In the genomic region with DNA sequence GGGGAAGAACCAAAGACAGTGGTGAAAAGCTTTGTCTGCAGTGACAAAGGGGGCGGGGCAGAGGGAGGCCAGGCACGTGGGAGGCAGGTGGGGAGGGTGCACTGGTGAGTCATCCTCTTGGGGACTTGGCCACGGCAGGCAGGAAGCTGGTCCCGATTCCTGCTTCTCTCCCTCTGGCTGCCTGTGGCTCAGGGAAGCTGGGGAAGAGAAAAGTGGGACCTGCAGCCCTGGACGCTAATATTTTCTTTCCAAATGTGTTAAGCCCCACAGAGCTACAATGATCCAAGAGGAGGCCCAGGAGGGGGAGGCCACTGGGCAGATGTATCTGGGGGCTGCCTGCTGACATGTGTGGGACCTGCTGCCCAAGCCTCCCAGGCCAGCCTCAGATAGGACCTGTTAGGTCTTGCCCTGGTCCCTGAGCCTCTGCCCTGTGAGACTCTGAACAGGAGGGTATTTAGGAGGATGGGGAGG, we compare ENCODE assay signal across 8 cellular contexts.
A peak's percentile ranks its signal among the peaks of the same experiment; 100 is the strongest.
DNase-seq lines count a peak whose midpoint lies in the region; ATAC-seq and TF ChIP-seq lines count a peak whose summit lies in the region.

No MANE protein-coding gene starts in this region.

- POLR2A ChIA-PET in PC-3 (lab: Charles Lee; ENCODE audit: unreplicated experiment) = interaction anchor here (0.6 to 0.7 kb wide), 3 partner anchors 54 to 236 kb away, joined by 3 to 7 read pairs (median 3); no protein-coding TSS in a partner anchor

- intact Hi-C loops in PC-3 (cut with micrococcal nuclease) = no loop called here

- no peaks in the 10 kb centered on the region for H3F3A ChIP-seq in PC-3 (ENCODE audit: low read length, unreplicated experiment)

- peaks cover 22% of the 10 kb centered on the region for H3K36me3 ChIP-seq in PC-3 (ENCODE audit: low read depth, low read length)

- H3K4me3 ChIP-seq in PC-3 (ENCODE audit: low read length) (no peak overlapping the region), epithelial cell of esophagus (ENCODE audit: low read length) (no peak overlapping the region)

- H3K27ac ChIP-seq in PC-3 (ENCODE audit: low read length) = peak overlapping the region; percentile 31

- peak overlapping the region; percentile 27 for H2AFZ ChIP-seq in PC-3 (ENCODE audit: low read length)

- peak; percentile 92 for ATAC-seq in PC-3
- no peak for ATAC-seq in HG02870 (IDR thresholded peaks at IDR 0.05; ENCODE audit: unreplicated experiment)
- no peak for ATAC-seq in GM18519 (IDR thresholded peaks at IDR 0.05; ENCODE audit: low FRiP score, unreplicated experiment)

- DNase-seq in GM04504 (ENCODE audit: low read depth) (peak; percentile 64), HK-2 (ENCODE audit: unreplicated experiment) (peak; percentile 88), PC-3 (peak; percentile 99), epithelial cell of esophagus (ENCODE audit: low read depth) (peak; percentile 67), occipital lobe (lab: John Stamatoyannopoulos, UW) (peak; percentile 64)
- no peak for DNase-seq in stimulated activated CD4-positive, alpha-beta T cell treated with anti-CD3 and anti-CD28 coated beads, Interleukin-1b, Interleukin-23, amount 100 ng/mL, for 48 hours

- H3K79me2 ChIP-seq in PC-3 (ENCODE audit: low read length) = no peaks in the 10 kb centered on the region

- no peaks in the 10 kb centered on the region for H3K9me3 ChIP-seq in PC-3 (ENCODE audit: low read length)

- peaks cover 33% of the 10 kb centered on the region for H3K4me1 ChIP-seq in PC-3 (ENCODE audit: insufficient read depth, low read length)

- CTCF ChIA-PET in PC-3 (lab: Charles Lee) = interaction anchor here (0.6 to 1.2 kb wide), 4 partner anchors 13 to 235 kb away, joined by 3 to 9 read pairs (median 4); no protein-coding TSS in a partner anchor

- peak overlapping the region; percentile 39 for H3K4me2 ChIP-seq in PC-3 (ENCODE audit: low read length)

- TF ChIP-seq CTCF in PC-3 (conservative IDR thresholded peaks at IDR 0.05; ENCODE audit: low read depth, low read length) (no peak), epithelial cell of esophagus (IDR thresholded peaks at IDR 0.05; ENCODE audit: insufficient read depth, low read depth, low read length, missing control alignments) (no peak)

- no peaks in the 10 kb centered on the region for H3K27me3 ChIP-seq in PC-3 (ENCODE audit: low read length)

- H3K9ac ChIP-seq in PC-3 (ENCODE audit: low read length) = 0 out of 2 replicates have a peak overlapping the region, but pooled peaks have one; percentile 3

- H3K9me2 ChIP-seq in PC-3 (replicated peaks; ENCODE audit: low read length) = no peaks in the 10 kb centered on the region

- no peaks in the 10 kb centered on the region for H4K20me1 ChIP-seq in PC-3 (ENCODE audit: low read length)

- no TSS peak for BruUV-seq in PC-3 (replicated peaks; lab: Mats Ljungman, UMichigan)
